Comparison of ENCODE assay signal across 16 cellular contexts in the genomic region with DNA sequence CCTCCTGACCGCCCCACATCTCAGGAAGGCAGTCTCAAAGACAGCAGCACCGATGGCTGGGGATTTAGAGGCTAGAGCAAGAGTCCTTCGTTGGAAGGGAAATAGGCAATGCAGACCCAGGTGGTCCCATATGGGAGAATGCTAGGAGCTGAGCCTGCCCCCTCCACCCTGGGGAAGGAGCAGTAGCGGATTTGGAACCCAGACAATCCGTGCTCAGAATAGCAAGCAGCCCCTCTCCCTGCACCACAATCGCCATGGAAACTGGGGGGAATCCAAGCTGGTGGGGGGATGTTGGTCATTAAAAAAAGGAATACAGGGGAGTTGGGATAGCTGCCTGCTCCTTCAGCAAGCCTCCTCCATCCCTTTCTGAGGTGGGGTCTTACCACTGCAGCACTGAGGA. TPM values are rescaled to one million over a fixed set of nuclear protein-coding genes. Genes with fewer than 3 reads are reported as not detected.
DNase-seq lines count a peak whose midpoint lies in the region; ATAC-seq and TF ChIP-seq lines count a peak whose summit lies in the region.
"Had no signal": no experiment of that assay in that cellular context is flagged by ENCODE, and none has a peak within 500 bp of the region (broad histone marks: within the 10 kb centered on the region; RNA-seq: fewer than 3 reads in every experiment).

No MANE protein-coding gene starts in this region.

- POLR2A ChIA-PET in CD4-positive, alpha-beta T cell (lab: Charles Lee) = no interaction called here

- intact Hi-C loops in CD4-positive, alpha-beta T cell (cut with DNase I, micrococcal nuclease) = no loop called here
- intact Hi-C loops in left cardiac atrium (cut with DNase I) = no loop called here

- peaks cover 20% of the 10 kb centered on the region for H3K27me3 ChIP-seq in CD4-positive, alpha-beta T cell (ENCODE audit: control insufficient read depth, insufficient read depth, low read length)
- no peaks in the 10 kb centered on the region for H3K27me3 ChIP-seq in layer of hippocampus (ENCODE audit: control insufficient read depth, insufficient read depth, low read length)
- no peaks in the 10 kb centered on the region for H3K27me3 ChIP-seq in neuron (ENCODE audit: insufficient read depth, low read length)

- no peaks in the 10 kb centered on the region for H3K9me3 ChIP-seq in CD4-positive, alpha-beta T cell (ENCODE audit: control insufficient read depth, low read length)
- H3K9me3 ChIP-seq in neuron (ENCODE audit: low read length) = no peaks in the 10 kb centered on the region

- no peak overlapping the region for H2AFZ ChIP-seq in neuron (ENCODE audit: low read depth, low read length)

- peaks cover 18% of the 10 kb centered on the region for H3K36me3 ChIP-seq in neuron (ENCODE audit: insufficient read depth, low read length)

- H3K4me3 ChIP-seq in neuron (ENCODE audit: low read length) = peak overlapping the region; percentile 7

- no peak for DNase-seq in CD4-positive, alpha-beta T cell
- DNase-seq in HuH-7 (ENCODE audit: low spot score) (no peak), left cardiac atrium (no peak), GM19238 (ENCODE audit: insufficient read length, low spot score) (no peak)
- DNase-seq: KG1, NCI-H1048, NCI-H2107, NCI-H226, NCI-H526 treated with DMSO at 0.1 percent for 48 hours, OCI-M1 had no signal

- H3K4me1 ChIP-seq in neuron (ENCODE audit: insufficient read depth, low read length) = peaks cover 39% of the 10 kb centered on the region

- H3K27ac Mint-ChIP-seq in CD4-positive, alpha-beta T cell = no peak overlapping the region
- H3K27ac Mint-ChIP-seq: CD14-positive monocyte had no signal

- H3K27ac ChIP-seq in CD4-positive, alpha-beta T cell (ENCODE audit: low read depth, low read length) = no peak overlapping the region
- H3K27ac ChIP-seq in cingulate gyrus (ENCODE audit: low read depth, low read length) (peak overlapping the region; percentile 86), layer of hippocampus (ENCODE audit: low read depth, low read length) (peak overlapping the region; percentile 68)
- H3K27ac ChIP-seq: HL-60 had no signal

- no peaks in the 10 kb centered on the region for H3K36me3 Mint-ChIP-seq in CD4-positive, alpha-beta T cell (ENCODE audit: low read depth)
- H3K36me3 Mint-ChIP-seq: CD14-positive monocyte had no signal

- no peak for TF ChIP-seq CTCF in CD4-positive, alpha-beta T cell (IDR thresholded peaks at IDR 0.05)

- peaks cover 35% of the 10 kb centered on the region for H3K27me3 Mint-ChIP-seq in CD4-positive, alpha-beta T cell

- CTCF ChIA-PET in CD4-positive, alpha-beta T cell (lab: Charles Lee) = interaction anchor here (2.1 kb wide), 1 partner anchor 29 kb away, joined by 4 read pairs; no protein-coding TSS in a partner anchor

- peaks cover 28% of the 10 kb centered on the region for H3K4me1 Mint-ChIP-seq in CD4-positive, alpha-beta T cell (ENCODE audit: low read depth)

- no peak for ATAC-seq in CD4-positive, alpha-beta T cell (ENCODE audit: poor library complexity)
- ATAC-seq in HG02759 (IDR thresholded peaks at IDR 0.05; ENCODE audit: unreplicated experiment) = no peak
- no peak for ATAC-seq in left cardiac atrium

- peak overlapping the region; percentile 42 for H3K4me3 Mint-ChIP-seq in CD4-positive, alpha-beta T cell

- H3K9me3 Mint-ChIP-seq in CD4-positive, alpha-beta T cell = no peaks in the 10 kb centered on the region

RNA-seq across cellular contexts. Expression of a gene that starts 3.0 kb away (rescaled TPM):
- total RNA-seq in CD4-positive, alpha-beta T cell = 1 to 10 TPM; 4.8 to 5.7 TPM
- total RNA-seq in left cardiac atrium = under 1 TPM; 0.56 to 0.79 TPM

RNA-seq across cellular contexts. Expression of a gene that starts 10.7 kb away (rescaled TPM):
- total RNA-seq in CD4-positive, alpha-beta T cell = 10 to 100 TPM; 69.4 to 76.5 TPM
- 10 to 100 TPM; 34.7 to 37.5 TPM for total RNA-seq in left cardiac atrium

RNA-seq across cellular contexts. Expression of a gene that starts 44.4 kb away (rescaled TPM):
- 1 to 10 TPM; 3.9 to 5.7 TPM for total RNA-seq in CD4-positive, alpha-beta T cell
- total RNA-seq in left cardiac atrium = 1 to 10 TPM; 8.8 to 9.5 TPM
